In genomic region chr1:145996433-145997155, GRCh38 we compare ENCODE assay signal across 1 cellular context.
TF ChIP-seq lines count a peak whose summit lies in the region.

Gene TXNIP, minus strand, starts transcription at chr1:145996579. Its CDS starts 313 bp downstream, at chr1:145996266.

TF ChIP-seq in K562, 482 proteins besides CTCF, POLR2A, EP300 and RAD21 (continued from another document and continues in another):
- TF ChIP-seq E2F1 (CRISPR knock-in tag; IDR thresholded peaks at IDR 0.05) (no peak), U2AF1 (optimal IDR thresholded peaks at IDR 0.05; ENCODE audit: low read depth, low read length) (no peak), CTCFL (IDR thresholded peaks at IDR 0.05; ENCODE audit: borderline replicate concordance, insufficient read depth, low read depth, low read length, poor library complexity, severe bottlenecking) (no peak), TEAD1 (CRISPR knock-in tag; IDR thresholded peaks at IDR 0.05) (peak in 1 of 2 experiments; percentile 81; a peak in 2 of 4 replicates), ZMIZ1 (IDR thresholded peaks at IDR 0.05; ENCODE audit: low read depth in 2 of 2, low read length in 2 of 2) (peak in 1 of 2 experiments; percentile 94; a peak in 2 of 4 replicates), RBBP5 (IDR thresholded peaks at IDR 0.05; ENCODE audit: borderline replicate concordance, insufficient read depth, low read length, poor library complexity, severe bottlenecking) (no peak), SFPQ (IDR thresholded peaks at IDR 0.05; ENCODE audit: low read depth, low read length) (no peak), NCOA2 (IDR thresholded peaks at IDR 0.05; ENCODE audit: partially characterized antibody in 2 of 2) (no peak), BRD9 (IDR thresholded peaks at IDR 0.05; ENCODE audit: low read depth, partially characterized antibody) (no peak), HEY1 (CRISPR knock-in tag; IDR thresholded peaks at IDR 0.05; ENCODE audit: borderline replicate concordance) (peak; percentile 38; the same call in 1 of the 2 replicates), ASH1L (IDR thresholded peaks at IDR 0.05; ENCODE audit: borderline replicate concordance, low read depth, partially characterized antibody) (peak; percentile 92), ZNF511 (CRISPR knock-in tag; IDR thresholded peaks at IDR 0.05) (peak; percentile 78; the same call in 1 of the 2 replicates), TAL1 (IDR thresholded peaks at IDR 0.05) (peak; percentile 5; the same call in 1 of the 2 replicates), HMG20B (CRISPR knock-in tag; IDR thresholded peaks at IDR 0.05) (no peak), NFIX (CRISPR knock-in tag; IDR thresholded peaks at IDR 0.05; ENCODE audit: low read depth) (no peak), GTF3C2 (IDR thresholded peaks at IDR 0.05; ENCODE audit: borderline replicate concordance, extremely low read depth, insufficient read length) (no peak), MTA1 (IDR thresholded peaks at IDR 0.05; ENCODE audit: borderline replicate concordance) (no peak), RERE (CRISPR knock-in tag; IDR thresholded peaks at IDR 0.05; ENCODE audit: borderline replicate concordance) (no peak), LEF1 (IDR thresholded peaks at IDR 0.05) (peak; percentile 81), CUX1 (CRISPR knock-in tag; IDR thresholded peaks at IDR 0.05) (no peak), KLF1 (tag; IDR thresholded peaks at IDR 0.05) (no peak), HDAC3 (IDR thresholded peaks at IDR 0.05; ENCODE audit: borderline replicate concordance, partially characterized antibody) (peak; percentile 93), ATF7 (IDR thresholded peaks at IDR 0.05) (peak; percentile 90), MYNN (IDR thresholded peaks at IDR 0.05) (no peak), MYNN (CRISPR knock-in tag; IDR thresholded peaks at IDR 0.05) (no peak), EWSR1 (IDR thresholded peaks at IDR 0.05; ENCODE audit: borderline replicate concordance, low read depth, partially characterized antibody) (no peak), TRIM24 (IDR thresholded peaks at IDR 0.05) (peak; percentile 61 to 84; a peak in 3 of 4 replicates), MCM2 (IDR thresholded peaks at IDR 0.05; ENCODE audit: low read depth) (no peak), RFX5 (IDR thresholded peaks at IDR 0.05; ENCODE audit: low read depth, low read length) (no peak), ZFPM2 (CRISPR knock-in tag; IDR thresholded peaks at IDR 0.05) (no peak), ZNF143 (CRISPR knock-in tag; IDR thresholded peaks at IDR 0.05) (no peak), FOXK2 (conservative IDR thresholded peaks at IDR 0.05 in 1 of 2, IDR thresholded peaks at IDR 0.05 in 1 of 2; ENCODE audit: low read depth in 2 of 2) (peak; percentile 99 to 100)
